Comparison of ENCODE assay signal across 8 cellular contexts in genomic region chr2:104412384-104412783, GRCh38.
DNase-seq lines count a peak whose midpoint lies in the region; ATAC-seq, FAIRE-seq and TF ChIP-seq lines count a peak whose summit lies in the region.

No MANE protein-coding gene starts in this region.

- H3K27me3 ChIP-seq in pancreas = no peaks in the 10 kb centered on the region

- H3K4me3 Mint-ChIP-seq in brain = peak overlapping the region in 1 of 5 experiments; percentile 64
- no peak overlapping the region for H3K4me3 Mint-ChIP-seq in activated CD8-positive, alpha-beta memory T cell treated with anti-CD3 and anti-CD28 coated beads, Interleukin-2, amount 10 ng/mL, durations not matched to agents 7 days and 5 days

- H3K9me3 ChIP-seq in pancreas = no peaks in the 10 kb centered on the region

- intact Hi-C loops in pancreas (cut with DNase I) = no loop called here

- H3K27ac Mint-ChIP-seq in brain = peak overlapping the region in 2 of 5 experiments; percentile 13 to 80
- H3K27ac Mint-ChIP-seq in activated CD8-positive, alpha-beta memory T cell treated with anti-CD3 and anti-CD28 coated beads, Interleukin-2, amount 10 ng/mL, durations not matched to agents 7 days and 5 days = no peak overlapping the region

- H3K27me3 Mint-ChIP-seq in brain = no peaks in the 10 kb centered on the region
- H3K27me3 Mint-ChIP-seq in activated CD8-positive, alpha-beta memory T cell treated with anti-CD3 and anti-CD28 coated beads, Interleukin-2, amount 10 ng/mL, durations not matched to agents 7 days and 5 days = no peaks in the 10 kb centered on the region

- no peak for FAIRE-seq in pancreas (lab: Jason Lieb, UNC)

- DNase-seq in Caki2 (ENCODE audit: low read depth) = peak; percentile 50
- DNase-seq in Jurkat, Clone E6-1 (ENCODE audit: low read depth, low spot score) = peak; percentile 46
- peak in 2 of 6 donors; percentile 13 to 50 for DNase-seq in pancreas
- no peak for DNase-seq in activated CD8-positive, alpha-beta memory T cell treated with anti-CD3 and anti-CD28 coated beads, Interleukin-2, amount 10 ng/mL, durations not matched to agents 7 days and 5 days
- no peak for DNase-seq in DMS79 treated with DMSO at 0.1 percent for 48 hours (lab: John Stamatoyannopoulos, UW)

- 15 to 17% methylated on average over 2 of the region's 2 CpGs for WGBS in pancreas, 2 donors

- H3K4me1 ChIP-seq in pancreas = no peaks in the 10 kb centered on the region

- in situ Hi-C loops in Caki2 (cut with HindIII; ENCODE audit: low pct_unique_long_range_greater_than_20kb, low sequenced_read_pairs) = no loop called here

- TF ChIP-seq CTCF in brain (conservative IDR thresholded peaks at IDR 0.05) = peak; percentile 53 to 72
- peak; percentile 22 to 37 (median 32) for TF ChIP-seq CTCF in pancreas (IDR thresholded peaks at IDR 0.05)

- peaks cover 0 to 2% (median 0%) of the 10 kb centered on the region in 5 experiments for H3K9me3 Mint-ChIP-seq in brain
- peaks cover 3% of the 10 kb centered on the region for H3K9me3 Mint-ChIP-seq in activated CD8-positive, alpha-beta memory T cell treated with anti-CD3 and anti-CD28 coated beads, Interleukin-2, amount 10 ng/mL, durations not matched to agents 7 days and 5 days (ENCODE audit: low read depth)

- CTCF ChIA-PET in activated CD8-positive, alpha-beta memory T cell treated with anti-CD3 and anti-CD28 coated beads, Interleukin-2, amount 10 ng/mL, durations not matched to agents 7 days and 5 days (lab: Charles Lee) = no interaction called here

- peaks cover 95% of the 10 kb centered on the region for H3K4me1 Mint-ChIP-seq in brain
- no peaks in the 10 kb centered on the region for H3K4me1 Mint-ChIP-seq in activated CD8-positive, alpha-beta memory T cell treated with anti-CD3 and anti-CD28 coated beads, Interleukin-2, amount 10 ng/mL, durations not matched to agents 7 days and 5 days

- no peak overlapping the region for H3K4me3 ChIP-seq in Jurkat, Clone E6-1 (ENCODE audit: low read length)
- no peak overlapping the region for H3K4me3 ChIP-seq in pancreas

- no peaks in the 10 kb centered on the region for H3K36me3 ChIP-seq in pancreas

- H3K36me3 Mint-ChIP-seq in brain = no peaks in the 10 kb centered on the region
- no peaks in the 10 kb centered on the region for H3K36me3 Mint-ChIP-seq in activated CD8-positive, alpha-beta memory T cell treated with anti-CD3 and anti-CD28 coated beads, Interleukin-2, amount 10 ng/mL, durations not matched to agents 7 days and 5 days

- ATAC-seq in GM18520 (IDR thresholded peaks at IDR 0.05; ENCODE audit: unreplicated experiment) = peak; percentile 37
- peak in 3 of 4 donors; percentile 54 to 56 (median 56) for ATAC-seq in pancreas
- ATAC-seq in HG03025 (IDR thresholded peaks at IDR 0.05; ENCODE audit: low FRiP score, unreplicated experiment) = no peak
- no peak for ATAC-seq in activated CD8-positive, alpha-beta memory T cell treated with anti-CD3 and anti-CD28 coated beads, Interleukin-2, amount 10 ng/mL, durations not matched to agents 7 days and 5 days

- no peak overlapping the region for H3K27ac ChIP-seq in pancreas

Comparison
In these comparisons a context has a peak if more than half of its experiments do, and no peak if none do; other contexts are left out.
1. DNase-seq: peak in Caki2 (single experiment) and Jurkat, Clone E6-1 (single experiment); none in activated CD8-positive, alpha-beta memory T cell treated with anti-CD3 and anti-CD28 coated beads, Interleukin-2, amount 10 ng/mL, durations not matched to agents 7 days and 5 days (single experiment) and DMS79 treated with DMSO at 0.1 percent for 48 hours (single experiment).
2. ATAC-seq: peak in GM18520 (single experiment) and pancreas (3 of 4); none in HG03025 (single experiment) and activated CD8-positive, alpha-beta memory T cell treated with anti-CD3 and anti-CD28 coated beads, Interleukin-2, amount 10 ng/mL, durations not matched to agents 7 days and 5 days (single experiment).